ENCODE assay signal across 17 cellular contexts in the genomic region with DNA sequence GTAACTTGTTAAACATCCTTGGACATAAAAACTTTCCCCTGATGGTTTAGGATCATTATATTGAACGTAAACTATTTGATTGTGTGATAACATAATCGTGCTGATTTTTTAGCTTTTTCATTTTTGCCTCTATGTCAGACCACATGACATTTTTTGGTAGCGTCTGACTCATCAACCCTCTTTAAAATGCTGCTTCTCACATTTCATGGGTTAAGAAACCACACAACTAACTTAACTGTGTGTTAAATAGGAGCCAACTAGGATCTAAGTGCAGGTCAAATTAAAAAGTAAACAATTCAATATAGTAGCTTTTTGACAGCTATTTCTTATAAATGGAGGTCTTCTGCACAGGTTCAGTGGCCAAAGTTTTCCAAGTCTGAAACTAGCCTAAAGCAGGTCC. TPM values are rescaled to one million over a fixed set of nuclear protein-coding genes. Genes with fewer than 3 reads are reported as not detected.
DNase-seq lines count a peak whose midpoint lies in the region; ATAC-seq and TF ChIP-seq lines count a peak whose summit lies in the region.
"Had no signal": no experiment of that assay in that cellular context is flagged by ENCODE, and none has a peak within 500 bp of the region (broad histone marks: within the 10 kb centered on the region; RNA-seq: fewer than 3 reads in every experiment).

No MANE protein-coding gene starts in this region.

- H3K9me3 ChIP-seq in smooth muscle cell (replicated peaks; ENCODE audit: low read depth) = no peaks in the 10 kb centered on the region
- H3K9me3 ChIP-seq: testis had no signal

- DNase-seq in NCI-H2107 treated with DMSO at 0.1 percent for 48 hours (lab: John Stamatoyannopoulos, UW; ENCODE audit: unreplicated experiment) (peak; percentile 43), NCI-H2107 (lab: John Stamatoyannopoulos, UW) (no peak), SK-MEL-5 (ENCODE audit: low read depth, low spot score) (peak; percentile 23), choroid plexus epithelial cell (ENCODE audit: low read depth) (peak; percentile 80), smooth muscle cell (lab: John Stamatoyannopoulos, UW; ENCODE audit: unreplicated experiment) (no peak), NCI-H2196 (lab: John Stamatoyannopoulos, UW; ENCODE audit: unreplicated experiment) (no peak), HUDEP-2 (lab: John Stamatoyannopoulos, UW; ENCODE audit: unreplicated experiment in 76 of 76) (no peak)
- DNase-seq: activated naive CD8-positive, alpha-beta T cell treated with anti-CD3 and anti-CD28 coated beads for 36 hours; CD8-positive, alpha-beta T cell; DND-41; head of caudate nucleus; NCI-H82; T-helper 1 cell; testis had no signal

- H3K27me3 ChIP-seq in smooth muscle cell (ENCODE audit: low read depth) = no peaks in the 10 kb centered on the region
- H3K27me3 ChIP-seq: testis had no signal

- peaks cover 3% of the 10 kb centered on the region for H3K4me1 ChIP-seq in smooth muscle cell (ENCODE audit: low read depth)
- H3K4me1 ChIP-seq: testis had no signal

- peaks cover 65% of the 10 kb centered on the region for H3K79me2 ChIP-seq in smooth muscle cell (ENCODE audit: low read depth)

- H3K4me2 ChIP-seq in smooth muscle cell = no peak overlapping the region

- no peak overlapping the region for H3K9ac ChIP-seq in smooth muscle cell (ENCODE audit: low read depth)

- TF ChIP-seq CTCF in choroid plexus epithelial cell (conservative IDR thresholded peaks at IDR 0.05; ENCODE audit: low read depth, low read length) (no peak), smooth muscle cell (IDR thresholded peaks at IDR 0.05; ENCODE audit: borderline replicate concordance, insufficient read depth, poor library complexity, severe bottlenecking) (no peak)

- no peak for ATAC-seq in GM21526 (IDR thresholded peaks at IDR 0.05; ENCODE audit: low FRiP score, unreplicated experiment)
- ATAC-seq: CD8-positive, alpha-beta T cell; sciatic nerve had no signal

- in situ Hi-C loops in SK-MEL-5 (cut with HindIII; ENCODE audit: low pct_unique_long_range_greater_than_20kb, low sequenced_read_pairs) = no loop called here

- peak overlapping the region; percentile 10 for H3K27ac ChIP-seq in smooth muscle cell (ENCODE audit: low read depth)
- H3K27ac ChIP-seq: RWPE1, testis had no signal

- no peak overlapping the region for H3K4me3 ChIP-seq in choroid plexus epithelial cell (ENCODE audit: low read depth, low read length)
- H3K4me3 ChIP-seq in smooth muscle cell = no peak overlapping the region
- H3K4me3 ChIP-seq: testis had no signal

- peaks cover 24% of the 10 kb centered on the region for H3K36me3 ChIP-seq in smooth muscle cell (ENCODE audit: low read depth)

- peaks cover 89% of the 10 kb centered on the region for H4K20me1 ChIP-seq in smooth muscle cell (ENCODE audit: low read depth)

- WGBS in smooth muscle cell (ENCODE audit: low lambda C conversion rate) = 57% methylated on average over 3 of the region's 3 CpGs

- no peak overlapping the region for H2AFZ ChIP-seq in smooth muscle cell (ENCODE audit: low read depth)

- no peaks in the 10 kb centered on the region for H3F3A ChIP-seq in smooth muscle cell (ENCODE audit: low read depth)

RNA-seq across cellular contexts. Expression of a gene that starts 9.8 kb away (rescaled TPM):
- total RNA-seq in SK-MEL-5 (2014; rRNA removed; shearing (Covaris generic)) = 45.5 and 48.2 TPM in 2 replicates
- polyA plus RNA-seq in SK-MEL-5 (2015; cell fraction: cytosol; rRNA removed) = 76.1 and 86.0 TPM in 2 replicates
- 75.8 and 126 TPM in 2 replicates for polyA plus RNA-seq in SK-MEL-5 (2015; cell fraction: nucleus; rRNA removed)
- 119 and 145 TPM in 2 replicates for total RNA-seq in smooth muscle cell
- polyA plus RNA-seq in smooth muscle cell = 99.1 and 103 TPM in 2 replicates

Comparison
In these comparisons a context has a peak if more than half of its experiments do, and no peak if none do; other contexts are left out.
1. DNase-seq: peak in NCI-H2107 treated with DMSO at 0.1 percent for 48 hours (single experiment), SK-MEL-5 (single experiment) and choroid plexus epithelial cell (single experiment); none in NCI-H2107 (single experiment), smooth muscle cell (single experiment), NCI-H2196 (single experiment) and HUDEP-2 (0 of 76).